22 cellular contexts compared by ENCODE assay signal in genomic region chr1:40462956-40463590, GRCh38. TPM values are rescaled to one million over a fixed set of nuclear protein-coding genes. Genes with fewer than 3 reads are reported as not detected.
A peak's percentile ranks its signal among the peaks of the same experiment; 100 is the strongest.
DNase-seq lines count a peak whose midpoint lies in the region; ATAC-seq and TF ChIP-seq lines count a peak whose summit lies in the region.
"Had no signal": no experiment of that assay in that cellular context is flagged by ENCODE, and none has a peak within 500 bp of the region (broad histone marks: within the 10 kb centered on the region; RNA-seq: fewer than 3 reads in every experiment).

No MANE protein-coding gene starts in this region.

- H4K20me1 ChIP-seq in BLaER1 treated with 17β-estradiol and CSF1 and Interleukin-3, amounts not matched to agents 10 nM and 100 nM, result no peaks in the 10 kb centered on the region

- no peak overlapping the region for H3K27ac ChIP-seq in BLaER1 treated with 17β-estradiol and CSF1 and Interleukin-3, amounts not matched to agents 10 nM and 100 nM
- H3K27ac ChIP-seq in HEK293 (ENCODE audit: extremely low read depth, low read depth, low read length), result no peak overlapping the region
- H3K27ac ChIP-seq in CD4-positive, alpha-beta T cell (ENCODE audit: low read depth, low read length), result no peak overlapping the region
- H3K27ac ChIP-seq: coronary artery, lower lobe of right lung, parathyroid adenoma, skin epidermis, testis had no signal

- H3K4me2 ChIP-seq in BLaER1 treated with 17β-estradiol and CSF1 and Interleukin-3, amounts not matched to agents 10 nM and 100 nM, result no peak overlapping the region

- TF ChIP-seq CTCF in HEK293 (tag by site-specific recombination; IDR thresholded peaks at IDR 0.05), result no peak
- TF ChIP-seq CTCF in fibroblast of mammary gland (conservative IDR thresholded peaks at IDR 0.05; ENCODE audit: control insufficient read depth, insufficient read depth, low read depth, low read length), result no peak
- TF ChIP-seq CTCF in CD4-positive, alpha-beta T cell (IDR thresholded peaks at IDR 0.05), result no peak

- DNase-seq in RPMI7951 (ENCODE audit: low read depth) (peak; percentile 4), fibroblast of mammary gland (ENCODE audit: low read depth) (peak; percentile 23), D341Med (ENCODE audit: low spot score) (no peak), mucosa of gallbladder (ENCODE audit: low spot score) (no peak)
- no peak for DNase-seq in CD4-positive, alpha-beta T cell
- DNase-seq: activated CD4-positive, alpha-beta T cell treated with anti-CD3 and anti-CD28 coated beads, Interleukin-2, amount 50 U/mL, for 1 hour; activated naive CD4-positive, alpha-beta T cell treated with Interleukin-2 at 50 U/mL for 16 hours; H9; lower lobe of right lung; naive B cell; NCI-H1694 treated with DMSO at 0.1 percent for 48 hours; NCI-H524 treated with DMSO at 0.1 percent for 48 hours; stimulated activated CD4-positive, alpha-beta T cell treated with anti-CD3 and anti-CD28 coated beads, Interleukin-4, amount 100 ng/mL, for 4 hours; stimulated activated CD8-positive, alpha-beta memory T cell treated with anti-CD3 and anti-CD28 coated beads, Interleukin-4, amount 100 ng/mL, for 48 hours; testis had no signal

- ATAC-seq in CD4-positive, alpha-beta T cell (ENCODE audit: poor library complexity), result no peak
- ATAC-seq in HG03135 (IDR thresholded peaks at IDR 0.05; ENCODE audit: unreplicated experiment), result no peak
- ATAC-seq: lower lobe of right lung had no signal

- H3K4me3 ChIP-seq in BLaER1 treated with 17β-estradiol and CSF1 and Interleukin-3, amounts not matched to agents 10 nM and 100 nM, result peak overlapping the region in 7 of 10 experiments; percentile 12 to 38 (median 17); a peak in 6 of 20 replicates
- H3K4me3 ChIP-seq in HEK293 (ENCODE audit: low read depth, low read length), result no peak overlapping the region
- H3K4me3 ChIP-seq in fibroblast of mammary gland (ENCODE audit: control insufficient read depth, low read depth, low read length), result no peak overlapping the region
- H3K4me3 ChIP-seq: coronary artery, lower lobe of right lung, skin epidermis, testis had no signal

- H3K9ac ChIP-seq in BLaER1 treated with 17β-estradiol and CSF1 and Interleukin-3, amounts not matched to agents 10 nM and 100 nM, result no peak overlapping the region
- H3K9ac ChIP-seq: parathyroid adenoma had no signal

- H3K36me3 Mint-ChIP-seq in CD4-positive, alpha-beta T cell (ENCODE audit: low read depth), result peaks cover 84% of the 10 kb centered on the region

- POLR2A ChIA-PET in HEK293 (lab: Yijun Ruan, JAX), result no interaction called here
- POLR2A ChIA-PET in CD4-positive, alpha-beta T cell (lab: Charles Lee), result no interaction called here

- intact Hi-C loops in CD4-positive, alpha-beta T cell (cut with DNase I, micrococcal nuclease), result no loop called here

- no peak overlapping the region for H3K4me3 Mint-ChIP-seq in CD4-positive, alpha-beta T cell
- H3K4me3 Mint-ChIP-seq: H9, immature natural killer cell, naive B cell had no signal

- CTCF ChIA-PET in HEK293 (lab: Yijun Ruan, JAX), result no interaction called here
- CTCF ChIA-PET in CD4-positive, alpha-beta T cell (lab: Charles Lee), result no interaction called here

- peaks cover 25% of the 10 kb centered on the region for H3K9me3 Mint-ChIP-seq in CD4-positive, alpha-beta T cell

- H3K4me1 ChIP-seq in BLaER1 treated with 17β-estradiol and CSF1 and Interleukin-3, amounts not matched to agents 10 nM and 100 nM, result no peaks in the 10 kb centered on the region
- H3K4me1 ChIP-seq in HEK293 (ENCODE audit: control insufficient read depth, insufficient read depth, low read length), result no peaks in the 10 kb centered on the region
- H3K4me1 ChIP-seq: lower lobe of right lung, parathyroid adenoma, testis had no signal

- no peaks in the 10 kb centered on the region for H3K27me3 ChIP-seq in BLaER1 treated with 17β-estradiol and CSF1 and Interleukin-3, amounts not matched to agents 10 nM and 100 nM
- no peaks in the 10 kb centered on the region for H3K27me3 ChIP-seq in CD4-positive, alpha-beta T cell (ENCODE audit: control insufficient read depth, insufficient read depth, low read length)
- H3K27me3 ChIP-seq: testis had no signal

- no peak overlapping the region for H3K27ac Mint-ChIP-seq in CD4-positive, alpha-beta T cell
- H3K27ac Mint-ChIP-seq: H9, immature natural killer cell had no signal

- H3K9me3 ChIP-seq in BLaER1 treated with 17β-estradiol and CSF1 and Interleukin-3, amounts not matched to agents 10 nM and 100 nM (replicated peaks in 1 of 11), result peaks cover 100% of the 10 kb centered on the region in 11 experiments
- H3K9me3 ChIP-seq in HEK293 (ENCODE audit: control insufficient read depth, insufficient read depth, low read depth, low read length), result no peaks in the 10 kb centered on the region; the same call in 1 of the 2 replicates
- peaks cover 92% of the 10 kb centered on the region for H3K9me3 ChIP-seq in CD4-positive, alpha-beta T cell (ENCODE audit: control insufficient read depth, low read length)
- H3K9me3 ChIP-seq: testis had no signal

- H3K36me3 ChIP-seq in BLaER1 treated with 17β-estradiol and CSF1 and Interleukin-3, amounts not matched to agents 10 nM and 100 nM, result peaks cover 100% of the 10 kb centered on the region in 11 experiments
- peaks cover 0 to 31% of the 10 kb centered on the region in 2 experiments; a peak in 1 of 3 replicates for H3K36me3 ChIP-seq in HEK293 (ENCODE audit: control insufficient read depth in 2 of 2, insufficient read depth in 1 of 2, low read length in 2 of 2)
- H3K36me3 ChIP-seq: lower lobe of right lung had no signal

- no peaks in the 10 kb centered on the region for H3K4me1 Mint-ChIP-seq in CD4-positive, alpha-beta T cell (ENCODE audit: low read depth)
- H3K4me1 Mint-ChIP-seq: H9, immature natural killer cell, naive B cell had no signal

- H3K27me3 Mint-ChIP-seq in CD4-positive, alpha-beta T cell, result no peaks in the 10 kb centered on the region
- H3K27me3 Mint-ChIP-seq: naive B cell had no signal

TF ChIP-seq in HEK293, 187 proteins besides CTCF, POLR2A, EP300 and RAD21:
- TF ChIP-seq SALL2 (tag by site-specific recombination; IDR thresholded peaks at IDR 0.05; ENCODE audit: borderline replicate concordance) (no peak), SETDB1 (IDR thresholded peaks at IDR 0.05; ENCODE audit: insufficient read length, low read length) (peak; percentile 100), ZNF626 (tag by site-specific recombination; IDR thresholded peaks at IDR 0.05) (peak; percentile 46; the same call in 1 of the 2 replicates), ZNF529 (tag by site-specific recombination; IDR thresholded peaks at IDR 0.05; ENCODE audit: insufficient replicate concordance) (peak; percentile 50), ZNF274 (IDR thresholded peaks at IDR 0.05; ENCODE audit: low read length) (no peak), ZNF274 (tag by site-specific recombination; IDR thresholded peaks at IDR 0.05; ENCODE audit: borderline replicate concordance) (peak; percentile 99), ZNF518A (tag by site-specific recombination; conservative IDR thresholded peaks at IDR 0.05; ENCODE audit: low read depth) (0 out of 2 replicates have a peak, but pooled peaks have one; percentile 51)

RNA-seq across cellular contexts. Expression of gene ZFP69B, which starts 12.8 kb away (rescaled TPM):
- 2.8 and 3.1 TPM in 2 replicates for total RNA-seq in RPMI7951 (2014; rRNA removed; shearing (Covaris generic))
- 1 to 10 TPM; 1.8 to 2.4 TPM for total RNA-seq in CD4-positive, alpha-beta T cell
- total RNA-seq in mucosa of gallbladder, result 1.8 TPM

RNA-seq across cellular contexts. Expression of gene ZFP69, which starts 14.0 kb away (rescaled TPM):
- 4.9 and 6.3 TPM in 2 replicates for total RNA-seq in RPMI7951 (2014; rRNA removed; shearing (Covaris generic))
- total RNA-seq in CD4-positive, alpha-beta T cell, result 1 to 10 TPM; 1.1 to 1.4 TPM
- total RNA-seq in mucosa of gallbladder, result 3.3 TPM

RNA-seq across cellular contexts. Expression of gene EXO5, which starts 45.5 kb away (rescaled TPM):
- 11.5 and 15.3 TPM in 2 replicates for total RNA-seq in RPMI7951 (2014; rRNA removed; shearing (Covaris generic))
- 1 to 10 TPM; 4.5 to 4.9 TPM for total RNA-seq in CD4-positive, alpha-beta T cell
- total RNA-seq in mucosa of gallbladder, result 6.3 TPM

Comparison
In these comparisons a context has a peak if more than half of its experiments do, and no peak if none do; other contexts are left out.
1. H3K4me3 ChIP-seq: peak in BLaER1 treated with 17β-estradiol and CSF1 and Interleukin-3, amounts not matched to agents 10 nM and 100 nM (7 of 10); none in HEK293 (single experiment) and fibroblast of mammary gland (single experiment).
2. DNase-seq: peak in RPMI7951 (single experiment) and fibroblast of mammary gland (single experiment); none in CD4-positive, alpha-beta T cell (0 of 10), D341Med (single experiment) and mucosa of gallbladder (single experiment).